In the genomic region with DNA sequence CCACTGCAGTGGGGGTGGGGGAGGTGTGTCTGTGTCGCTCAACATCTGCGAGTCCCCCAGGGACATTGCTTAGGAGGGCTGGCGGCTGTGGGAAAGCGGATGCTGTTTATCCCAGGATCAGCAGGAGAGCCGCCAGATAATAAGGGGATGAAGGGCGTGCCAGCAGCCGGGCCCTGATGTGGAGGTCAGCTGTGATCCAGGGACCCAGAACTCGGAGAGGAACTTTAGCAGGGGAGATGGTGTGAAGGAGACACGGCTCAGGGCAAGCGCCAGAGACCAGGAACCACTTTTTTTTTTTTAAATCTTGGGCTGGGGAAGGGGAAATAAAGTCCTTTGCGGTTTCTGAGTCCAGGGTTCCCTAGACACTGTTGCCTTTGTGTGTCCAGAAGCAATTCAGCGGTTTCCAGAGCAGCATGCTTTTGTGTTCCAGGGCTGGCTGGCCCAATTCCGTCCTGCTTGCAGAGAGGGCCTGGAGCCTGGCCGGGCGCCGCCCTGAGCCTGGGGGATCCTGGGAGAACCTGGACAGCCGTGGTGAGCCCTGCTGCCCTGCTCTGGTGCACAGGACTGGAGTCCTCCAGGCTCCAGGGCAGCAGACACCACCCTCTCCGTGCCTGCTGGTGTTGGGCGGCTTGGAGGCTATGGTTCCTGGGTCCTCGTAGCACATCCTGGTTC, we compare ENCODE assay signal across 1 cellular context.
TF ChIP-seq lines count a peak whose summit lies in the region.

A gene with protein sequence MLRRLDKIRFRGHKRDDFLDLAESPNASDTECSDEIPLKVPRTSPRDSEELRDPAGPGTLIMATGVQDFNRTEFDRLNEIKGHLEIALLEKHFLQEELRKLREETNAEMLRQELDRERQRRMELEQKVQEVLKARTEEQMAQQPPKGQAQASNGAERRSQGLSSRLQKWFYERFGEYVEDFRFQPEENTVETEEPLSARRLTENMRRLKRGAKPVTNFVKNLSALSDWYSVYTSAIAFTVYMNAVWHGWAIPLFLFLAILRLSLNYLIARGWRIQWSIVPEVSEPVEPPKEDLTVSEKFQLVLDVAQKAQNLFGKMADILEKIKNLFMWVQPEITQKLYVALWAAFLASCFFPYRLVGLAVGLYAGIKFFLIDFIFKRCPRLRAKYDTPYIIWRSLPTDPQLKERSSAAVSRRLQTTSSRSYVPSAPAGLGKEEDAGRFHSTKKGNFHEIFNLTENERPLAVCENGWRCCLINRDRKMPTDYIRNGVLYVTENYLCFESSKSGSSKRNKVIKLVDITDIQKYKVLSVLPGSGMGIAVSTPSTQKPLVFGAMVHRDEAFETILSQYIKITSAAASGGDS (plus strand): TSS at position 557 of the 672 bp plus-strand sequence. CDS start 6,414 bp downstream, outside the sequence.

TF ChIP-seq in HCT116, 20 proteins besides CTCF, POLR2A, EP300 and RAD21 (continued from another document):
- TF ChIP-seq, protein P1, sequence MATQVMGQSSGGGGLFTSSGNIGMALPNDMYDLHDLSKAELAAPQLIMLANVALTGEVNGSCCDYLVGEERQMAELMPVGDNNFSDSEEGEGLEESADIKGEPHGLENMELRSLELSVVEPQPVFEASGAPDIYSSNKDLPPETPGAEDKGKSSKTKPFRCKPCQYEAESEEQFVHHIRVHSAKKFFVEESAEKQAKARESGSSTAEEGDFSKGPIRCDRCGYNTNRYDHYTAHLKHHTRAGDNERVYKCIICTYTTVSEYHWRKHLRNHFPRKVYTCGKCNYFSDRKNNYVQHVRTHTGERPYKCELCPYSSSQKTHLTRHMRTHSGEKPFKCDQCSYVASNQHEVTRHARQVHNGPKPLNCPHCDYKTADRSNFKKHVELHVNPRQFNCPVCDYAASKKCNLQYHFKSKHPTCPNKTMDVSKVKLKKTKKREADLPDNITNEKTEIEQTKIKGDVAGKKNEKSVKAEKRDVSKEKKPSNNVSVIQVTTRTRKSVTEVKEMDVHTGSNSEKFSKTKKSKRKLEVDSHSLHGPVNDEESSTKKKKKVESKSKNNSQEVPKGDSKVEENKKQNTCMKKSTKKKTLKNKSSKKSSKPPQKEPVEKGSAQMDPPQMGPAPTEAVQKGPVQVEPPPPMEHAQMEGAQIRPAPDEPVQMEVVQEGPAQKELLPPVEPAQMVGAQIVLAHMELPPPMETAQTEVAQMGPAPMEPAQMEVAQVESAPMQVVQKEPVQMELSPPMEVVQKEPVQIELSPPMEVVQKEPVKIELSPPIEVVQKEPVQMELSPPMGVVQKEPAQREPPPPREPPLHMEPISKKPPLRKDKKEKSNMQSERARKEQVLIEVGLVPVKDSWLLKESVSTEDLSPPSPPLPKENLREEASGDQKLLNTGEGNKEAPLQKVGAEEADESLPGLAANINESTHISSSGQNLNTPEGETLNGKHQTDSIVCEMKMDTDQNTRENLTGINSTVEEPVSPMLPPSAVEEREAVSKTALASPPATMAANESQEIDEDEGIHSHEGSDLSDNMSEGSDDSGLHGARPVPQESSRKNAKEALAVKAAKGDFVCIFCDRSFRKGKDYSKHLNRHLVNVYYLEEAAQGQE (IDR thresholded peaks at IDR 0.05; ENCODE audit: low read depth): no peak
- TF ChIP-seq SP1 (IDR thresholded peaks at IDR 0.05; ENCODE audit: low read depth) (no peak), ZNF274 (IDR thresholded peaks at IDR 0.05; ENCODE audit: low read depth, low read length) (no peak), CEBPB (IDR thresholded peaks at IDR 0.05; ENCODE audit: low read depth) (no peak), SRF (IDR thresholded peaks at IDR 0.05; ENCODE audit: low read depth) (no peak), EZH2phosphoT487 (IDR thresholded peaks at IDR 0.05; ENCODE audit: borderline replicate concordance) (no peak), JUND (IDR thresholded peaks at IDR 0.05) (no peak)
- TF ChIP-seq, protein P2, sequence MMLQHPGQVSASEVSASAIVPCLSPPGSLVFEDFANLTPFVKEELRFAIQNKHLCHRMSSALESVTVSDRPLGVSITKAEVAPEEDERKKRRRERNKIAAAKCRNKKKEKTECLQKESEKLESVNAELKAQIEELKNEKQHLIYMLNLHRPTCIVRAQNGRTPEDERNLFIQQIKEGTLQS (IDR thresholded peaks at IDR 0.05): no peak
